ENCODE assay signal across 8 cellular contexts in the genomic region with DNA sequence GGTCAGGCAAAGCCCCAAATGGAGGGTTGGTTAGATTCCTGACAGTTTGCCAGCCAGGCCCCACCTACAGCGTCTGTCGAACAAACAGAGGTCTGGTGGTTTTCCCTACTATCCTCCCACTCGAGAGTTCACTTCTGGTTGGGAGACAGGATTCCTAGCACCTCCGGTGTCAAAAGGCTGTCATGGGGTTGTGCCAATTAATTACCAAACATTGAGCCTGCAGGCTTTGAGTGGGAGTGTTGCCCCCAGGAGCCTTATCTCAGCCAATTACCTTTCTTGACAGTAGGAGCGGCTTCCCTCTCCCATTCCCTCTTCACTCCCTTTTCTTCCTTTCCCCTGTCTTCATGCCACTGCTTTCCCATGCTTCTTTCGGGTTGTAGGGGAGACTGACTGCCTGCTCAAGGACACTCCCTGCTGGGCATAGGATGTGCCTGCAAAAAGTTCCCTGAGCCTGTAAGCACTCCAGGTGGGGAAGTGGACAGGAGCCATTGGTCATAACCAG. TPM values are rescaled to one million over a fixed set of nuclear protein-coding genes. Genes with fewer than 3 reads are reported as not detected.
DNase-seq lines count a peak whose midpoint lies in the region; ATAC-seq, FAIRE-seq and TF ChIP-seq lines count a peak whose summit lies in the region.

No MANE protein-coding gene starts in this region.

- peaks cover 80% of the 10 kb centered on the region for H3K36me3 ChIP-seq in OCI-LY7 (ENCODE audit: insufficient read depth, low read length)
- H3K36me3 ChIP-seq in small intestine (ENCODE audit: control insufficient read depth in 2 of 2, insufficient read depth in 2 of 2, low read length in 2 of 2): peaks cover 14 to 15% of the 10 kb centered on the region in 2 donors

- no peaks in the 10 kb centered on the region for H3K9me2 ChIP-seq in OCI-LY7 (ENCODE audit: insufficient read depth, low read length)

- H2AFZ ChIP-seq in OCI-LY7 (ENCODE audit: low read length): no peak overlapping the region

- ATAC-seq in HG03432 (IDR thresholded peaks at IDR 0.05; ENCODE audit: unreplicated experiment) (no peak), HG02642 (IDR thresholded peaks at IDR 0.05; ENCODE audit: poor library complexity, unreplicated experiment) (no peak)

- H3K79me2 ChIP-seq in OCI-LY7 (ENCODE audit: insufficient read depth, low read depth, low read length): no peaks in the 10 kb centered on the region

- no peaks in the 10 kb centered on the region for H3K27me3 ChIP-seq in small intestine (ENCODE audit: control insufficient read depth in 2 of 2, insufficient read depth in 2 of 2, low read length in 2 of 2)

- intact Hi-C loops in OCI-LY7 (cut with micrococcal nuclease; ENCODE audit: unreplicated experiment): no loop called here

- H3K4me3 ChIP-seq in OCI-LY7 (ENCODE audit: low read depth, low read length, poor library complexity, severe bottlenecking) (no peak overlapping the region), fibroblast of villous mesenchyme (ENCODE audit: low read depth, low read length) (no peak overlapping the region), small intestine (ENCODE audit: low read depth in 1 of 2, low read length in 2 of 2) (no peak overlapping the region)

- POLR2A ChIA-PET in OCI-LY7 (lab: Charles Lee): no interaction called here

- no peaks in the 10 kb centered on the region for H4K20me1 ChIP-seq in OCI-LY7 (ENCODE audit: insufficient read depth, low read length)

- TF ChIP-seq CTCF in OCI-LY7 (conservative IDR thresholded peaks at IDR 0.05; ENCODE audit: low read length): peak; percentile 58
- peak; percentile 56 for TF ChIP-seq CTCF in fibroblast of villous mesenchyme (IDR thresholded peaks at IDR 0.05; ENCODE audit: insufficient read depth, low read depth, low read length)

- no peaks in the 10 kb centered on the region for H3K9me3 ChIP-seq in OCI-LY7 (ENCODE audit: low read length)
- no peaks in the 10 kb centered on the region for H3K9me3 ChIP-seq in small intestine (ENCODE audit: control insufficient read depth, low read depth)

- no TSS peak for BruUV-seq in OCI-LY7 (replicated peaks; lab: Mats Ljungman, UMichigan)

- WGBS in small intestine, 3 donors: 61 to 65% (median 65%) methylated on average over 6 of the region's 6 CpGs

- DNase-seq in NCI-H82 (lab: John Stamatoyannopoulos, UW) (peak; percentile 53), NCI-H82 treated with DMSO at 0.1 percent for 48 hours (lab: John Stamatoyannopoulos, UW; ENCODE audit: unreplicated experiment) (no peak), OCI-LY7 (ENCODE audit: low spot score) (no peak), fibroblast of villous mesenchyme (ENCODE audit: low read depth) (peak; percentile 41), small intestine (peak; percentile 40), HPDE6-E6E7 (ENCODE audit: extremely low spot score) (no peak)

- no peak for FAIRE-seq in small intestine (lab: Jason Lieb, UNC)

- no peak overlapping the region for H3K4me2 ChIP-seq in OCI-LY7 (ENCODE audit: low read length)

- no peaks in the 10 kb centered on the region for H3K4me1 ChIP-seq in OCI-LY7 (ENCODE audit: insufficient read depth, low read length, poor library complexity, severe bottlenecking)
- H3K4me1 ChIP-seq in small intestine (ENCODE audit: control insufficient read depth in 2 of 2, insufficient read depth in 1 of 2, low read depth in 1 of 2, low read length in 1 of 2): peaks cover 0 to 5% of the 10 kb centered on the region in 2 donors

- CTCF ChIA-PET in OCI-LY7 (lab: Charles Lee; ENCODE audit: unreplicated experiment): no interaction called here

- H3K27ac ChIP-seq in OCI-LY7 (ENCODE audit: low read depth, low read length, poor library complexity, severe bottlenecking): no peak overlapping the region
- no peak overlapping the region for H3K27ac ChIP-seq in small intestine (ENCODE audit: low read depth in 1 of 2, low read length in 1 of 2)

RNA-seq across cellular contexts. Expression of a gene that starts 4.7 kb away (rescaled TPM):
- not detected in 2 replicates for total RNA-seq in OCI-LY7 (2014; rRNA removed; shearing (Covaris generic))
- total RNA-seq in OCI-LY7 (2022) (0.65 and 0.82 TPM in 2 replicates), fibroblast of villous mesenchyme (0.97 and 1.7 TPM in 2 replicates)
- 10 to 100 TPM in 2 of 3 donors, 1 to 10 TPM in 1; 3.4 to 91.3 (median 26.6) TPM for polyA plus RNA-seq in small intestine

RNA-seq across cellular contexts. Expression of a gene that starts 8.4 kb away (rescaled TPM):
- 14.0 and 16.0 TPM in 2 replicates for total RNA-seq in OCI-LY7 (2014; rRNA removed; shearing (Covaris generic))
- total RNA-seq in OCI-LY7 (2022) (10.7 and 11.7 TPM in 2 replicates), fibroblast of villous mesenchyme (25.8 and 35.4 TPM in 2 replicates)
- polyA plus RNA-seq in small intestine: 100 to 1,000 TPM in 2 of 3 donors, 10 to 100 TPM in 1; 49.7 to 128 (median 103) TPM

RNA-seq across cellular contexts. Expression of a gene that starts 43.1 kb away (rescaled TPM):
- 17.5 and 17.6 TPM in 2 replicates for total RNA-seq in OCI-LY7 (2014; rRNA removed; shearing (Covaris generic))
- total RNA-seq in OCI-LY7 (2022) (14.6 and 14.7 TPM in 2 replicates), fibroblast of villous mesenchyme (22.9 and 27.2 TPM in 2 replicates)
- 1 to 10 TPM; 5.8 to 9.5 (median 7.3) TPM for polyA plus RNA-seq in small intestine

RNA-seq across cellular contexts. Expression of a gene that starts 49.6 kb away (rescaled TPM):
- 51.0 and 55.2 TPM in 2 replicates for total RNA-seq in OCI-LY7 (2014; rRNA removed; shearing (Covaris generic))
- 98.9 and 101 TPM in 2 replicates for total RNA-seq in OCI-LY7 (2022)
- total RNA-seq in fibroblast of villous mesenchyme: 180 and 248 TPM in 2 replicates
- polyA plus RNA-seq in small intestine: 100 to 1,000 TPM in 2 of 3 donors, 10 to 100 TPM in 1; 79.7 to 125 (median 103) TPM

Comparison
In these comparisons a context has a peak if more than half of its experiments do, and no peak if none do; other contexts are left out.
1. DNase-seq: peak in NCI-H82 (single experiment), fibroblast of villous mesenchyme (single experiment) and small intestine (single experiment); none in NCI-H82 treated with DMSO at 0.1 percent for 48 hours (single experiment), OCI-LY7 (single experiment) and HPDE6-E6E7 (single experiment).